In the genomic region with DNA sequence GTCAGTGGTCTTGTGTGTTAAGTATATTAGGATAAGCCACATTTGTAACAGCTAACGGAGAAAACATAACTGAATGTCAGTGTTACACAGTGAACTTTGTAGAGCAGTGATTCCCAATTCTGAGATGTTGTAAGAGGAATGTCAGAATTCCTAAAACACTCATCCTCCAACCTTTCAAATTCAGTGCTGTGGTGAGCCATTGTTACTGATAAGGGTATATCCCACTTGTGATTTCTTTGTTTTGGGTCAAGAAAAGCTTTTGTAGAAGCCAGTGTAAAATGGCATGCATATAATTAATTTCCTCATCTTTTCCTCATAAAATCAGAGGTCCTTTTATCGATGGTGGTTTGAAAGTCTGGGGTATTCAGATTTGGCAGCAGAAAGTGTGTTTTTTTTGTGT, we compare ENCODE assay signal across 30 cellular contexts.
A peak's percentile ranks its signal among the peaks of the same experiment; 100 is the strongest.
DNase-seq lines count a peak whose midpoint lies in the region; ATAC-seq and TF ChIP-seq lines count a peak whose summit lies in the region.
"Had no signal": no experiment of that assay in that cellular context is flagged by ENCODE, and none has a peak within 500 bp of the region (broad histone marks: within the 10 kb centered on the region; RNA-seq: fewer than 3 reads in every experiment).

No MANE protein-coding gene starts in this region.

- no peak for TF ChIP-seq POLR2A in testis (IDR thresholded peaks at IDR 0.05)

- peaks cover 1% of the 10 kb centered on the region for H3K27me3 Mint-ChIP-seq in endothelial cell (ENCODE audit: unreplicated experiment)
- H3K27me3 Mint-ChIP-seq: stimulated activated memory B cell treated with anti-CD40 and anti-IgM and Interleukin-4, amounts not matched to agents 10 μg/mL and 1 μg/mL and 100 μg/mL, for 72 hours had no signal

- no peaks in the 10 kb centered on the region for H3K9me3 Mint-ChIP-seq in endothelial cell (ENCODE audit: unreplicated experiment)
- H3K9me3 Mint-ChIP-seq: immature natural killer cell; stimulated activated memory B cell treated with anti-CD40 and anti-IgM and Interleukin-4, amounts not matched to agents 10 μg/mL and 1 μg/mL and 100 μg/mL, for 72 hours; T-helper 2 cell treated with Interferon-gamma antibody and Interleukin-4, amounts not matched to agents 5 μg/mL and 100 μg/mL, for 36 hours had no signal

- H3K4me3 ChIP-seq in osteoblast (ENCODE audit: insufficient read depth, low read length) (no peak overlapping the region), testis (no peak overlapping the region)
- H3K4me3 ChIP-seq in effector memory CD4-positive, alpha-beta T cell (ENCODE audit: insufficient read depth, low read depth, low read length, poor library complexity, severe bottlenecking), result no peak overlapping the region
- H3K4me3 ChIP-seq: breast epithelium, coronary artery, skin epidermis, uterus had no signal

- intact Hi-C loops in testis (cut with DNase I; ENCODE audit: low total_unique reads), result no loop called here

- H4K20me1 ChIP-seq in osteoblast (ENCODE audit: insufficient read depth, low read length), result peaks cover 30% of the 10 kb centered on the region

- H3K4me1 Mint-ChIP-seq in endothelial cell (ENCODE audit: unreplicated experiment), result peaks cover 36% of the 10 kb centered on the region

- 76 to 83% methylated on average over 2 of the region's 2 CpGs for WGBS in testis, 2 donors

- no peak overlapping the region for H3K4me3 Mint-ChIP-seq in endothelial cell (ENCODE audit: unreplicated experiment)
- H3K4me3 Mint-ChIP-seq: CD4-positive, alpha-beta memory T cell; endodermal cell; H9; immature natural killer cell; neural crest cell; stimulated activated memory B cell treated with anti-CD40 and anti-IgM and Interleukin-4, amounts not matched to agents 10 μg/mL and 1 μg/mL and 100 μg/mL, for 72 hours; T-helper 2 cell treated with Interferon-gamma antibody and Interleukin-4, amounts not matched to agents 5 μg/mL and 100 μg/mL, for 36 hours had no signal

- H3K4me1 ChIP-seq in osteoblast (ENCODE audit: insufficient read depth, low read length) (peaks cover 45% of the 10 kb centered on the region), testis (no peaks in the 10 kb centered on the region)
- no peaks in the 10 kb centered on the region for H3K4me1 ChIP-seq in effector memory CD4-positive, alpha-beta T cell (ENCODE audit: control insufficient read depth, insufficient read depth, low read length, poor library complexity, severe bottlenecking)
- H3K4me1 ChIP-seq: uterus had no signal

- H3K9me3 ChIP-seq in osteoblast (ENCODE audit: low read depth, low read length) (no peaks in the 10 kb centered on the region), testis (no peaks in the 10 kb centered on the region)
- no peaks in the 10 kb centered on the region for H3K9me3 ChIP-seq in effector memory CD4-positive, alpha-beta T cell (ENCODE audit: control insufficient read depth, low read length)
- H3K9me3 ChIP-seq: breast epithelium, uterus had no signal

- H3K36me3 ChIP-seq in osteoblast (ENCODE audit: insufficient read depth, low read length), result no peaks in the 10 kb centered on the region
- no peaks in the 10 kb centered on the region for H3K36me3 ChIP-seq in effector memory CD4-positive, alpha-beta T cell (ENCODE audit: control insufficient read depth, insufficient read depth, low read length)
- no peaks in the 10 kb centered on the region for H3K36me3 ChIP-seq in testis (ENCODE audit: low read depth, missing control alignments)
- H3K36me3 ChIP-seq: breast epithelium, uterus had no signal

- peak overlapping the region; percentile 87 for H3K27ac Mint-ChIP-seq in endothelial cell (ENCODE audit: unreplicated experiment)
- H3K27ac Mint-ChIP-seq: immature natural killer cell; stimulated activated memory B cell treated with anti-CD40 and anti-IgM and Interleukin-4, amounts not matched to agents 10 μg/mL and 1 μg/mL and 100 μg/mL, for 72 hours; T-helper 2 cell treated with Interferon-gamma antibody and Interleukin-4, amounts not matched to agents 5 μg/mL and 100 μg/mL, for 36 hours had no signal

- no peak for ATAC-seq in GM18909 (IDR thresholded peaks at IDR 0.05; ENCODE audit: poor library complexity, unreplicated experiment)
- ATAC-seq: left ventricle myocardium superior; stimulated activated memory B cell treated with anti-CD40 and anti-IgM and Interleukin-4, amounts not matched to agents 10 μg/mL and 1 μg/mL and 100 μg/mL, for 72 hours had no signal

- DNase-seq in Daoy (ENCODE audit: low read depth) (peak; percentile 4), NCI-H226 (peak; percentile 81), endothelial cell (ENCODE audit: low spot score) (no peak), osteoblast (ENCODE audit: insufficient read length, low spot score, missing footprints) (no peak), superior temporal gyrus (ENCODE audit: extremely low spot score) (no peak), testis (no peak)
- no peak for DNase-seq in effector memory CD4-positive, alpha-beta T cell
- DNase-seq: activated CD4-positive, alpha-beta T cell treated with anti-CD3 and anti-CD28 coated beads, Interleukin-2, amount 50 U/mL, for 4 hours; activated CD8-positive, alpha-beta memory T cell treated with anti-CD3 and anti-CD28 coated beads, Interleukin-2, amount 50 U/mL, for 48 hours; activated effector memory CD4-positive, alpha-beta T cell treated with Interleukin-2 at 50 U/mL for 16 hours; CD4-positive, alpha-beta memory T cell; DMS153; endodermal cell; H9; immature natural killer cell; KBM-7; left ventricle myocardium superior; NCI-H1436 treated with DMSO at 0.1 percent for 48 hours; NCI-H2171; NCI-H526; stimulated activated CD4-positive, alpha-beta T cell treated with anti-CD3 and anti-CD28 coated beads, Interleukin-2, amount 100 ng/mL, for 24 hours; uterus had no signal

- no peaks in the 10 kb centered on the region for H3K27me3 ChIP-seq in osteoblast (ENCODE audit: insufficient read depth, low read length)
- no peaks in the 10 kb centered on the region for H3K27me3 ChIP-seq in effector memory CD4-positive, alpha-beta T cell (replicated peaks; ENCODE audit: control insufficient read depth, insufficient read depth, low read length, poor library complexity, severe bottlenecking)
- no peaks in the 10 kb centered on the region for H3K27me3 ChIP-seq in testis
- H3K27me3 ChIP-seq: breast epithelium, uterus had no signal

- no peak for TF ChIP-seq CTCF in endothelial cell (IDR thresholded peaks at IDR 0.05; ENCODE audit: unreplicated experiment)
- TF ChIP-seq CTCF in osteoblast (IDR thresholded peaks at IDR 0.05; ENCODE audit: extremely low read depth, low read depth, low read length), result no peak
- no peak for TF ChIP-seq CTCF in testis (IDR thresholded peaks at IDR 0.05)

- H3K27ac ChIP-seq in osteoblast (ENCODE audit: low read depth, low read length), result peak overlapping the region; percentile 41
- no peak overlapping the region for H3K27ac ChIP-seq in effector memory CD4-positive, alpha-beta T cell (ENCODE audit: insufficient read depth, low read length, poor library complexity, severe bottlenecking)
- no peak overlapping the region for H3K27ac ChIP-seq in testis
- H3K27ac ChIP-seq: breast epithelium, coronary artery, RWPE1, skin epidermis, uterus had no signal

- H3K4me2 ChIP-seq in osteoblast (ENCODE audit: insufficient read depth, low read length), result peak overlapping the region; percentile 20

- H3K79me2 ChIP-seq in osteoblast (ENCODE audit: insufficient read depth, low read length), result peaks cover 82% of the 10 kb centered on the region

- H3K36me3 Mint-ChIP-seq in endothelial cell (ENCODE audit: low read depth, unreplicated experiment), result peaks cover 5% of the 10 kb centered on the region
- H3K36me3 Mint-ChIP-seq: CD4-positive, alpha-beta memory T cell; stimulated activated memory B cell treated with anti-CD40 and anti-IgM and Interleukin-4, amounts not matched to agents 10 μg/mL and 1 μg/mL and 100 μg/mL, for 72 hours had no signal

- H2AFZ ChIP-seq in osteoblast (ENCODE audit: low read length), result no peak overlapping the region

Comparison
In these comparisons a context has a peak if more than half of its experiments do, and no peak if none do; other contexts are left out.
1. DNase-seq: peak in Daoy (single experiment) and NCI-H226 (single experiment); none in endothelial cell (single experiment), osteoblast (single experiment), superior temporal gyrus (single experiment), effector memory CD4-positive, alpha-beta T cell (0 of 3) and testis (single experiment).